In the genomic region with DNA sequence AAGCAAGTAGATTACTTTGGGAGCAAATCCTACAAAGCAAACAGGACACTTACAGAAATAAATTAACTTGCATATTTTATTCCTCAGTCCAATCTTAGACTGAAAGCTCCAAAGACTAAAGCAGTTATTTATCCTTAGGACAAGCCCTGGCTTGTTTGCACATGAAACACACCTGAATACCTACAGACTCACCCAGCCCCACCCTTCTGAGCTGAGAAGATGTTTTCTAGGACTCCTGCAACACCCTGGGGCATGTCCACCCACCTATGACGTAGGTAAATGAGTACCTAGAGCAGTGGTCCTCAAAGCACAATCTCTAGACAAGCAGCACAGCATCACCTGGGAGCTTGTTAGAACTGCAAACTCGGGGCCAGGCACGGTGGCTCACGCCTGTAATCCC, we compare ENCODE assay signal across 22 cellular contexts.
"Had no signal": no experiment of that assay in that cellular context is flagged by ENCODE, and none has a peak within 500 bp of the region (broad histone marks: within the 10 kb centered on the region; RNA-seq: fewer than 3 reads in every experiment).

No MANE protein-coding gene starts in this region.

- H3K36me3 ChIP-seq: esophagus squamous epithelium, prostate gland, right lobe of liver, spleen, tibial nerve, uterus had no signal

- H3K27me3 ChIP-seq: esophagus squamous epithelium, right lobe of liver, spleen, testis, tibial nerve, uterus had no signal

- H3K4me1 Mint-ChIP-seq: central memory CD8-positive, alpha-beta T cell; mesothelial cell of epicardium; naive B cell; nephron had no signal

- H3K27ac Mint-ChIP-seq: mesothelial cell of epicardium; naive B cell; nephron; stimulated activated naive B cell treated with anti-CD40 and anti-IgM and Interleukin-4, amounts not matched to agents 10 μg/mL and 1 μg/mL and 100 μg/mL, for 72 hours; stimulated activated naive CD8-positive, alpha-beta T cell treated with anti-CD3 and anti-CD28 coated beads, Interleukin-15, amount 100 ng/mL, for 72 hours had no signal

- H3K4me3 Mint-ChIP-seq: central memory CD8-positive, alpha-beta T cell; mesothelial cell of epicardium; naive B cell; nephron; stimulated activated naive B cell treated with anti-CD40 and anti-IgM and Interleukin-4, amounts not matched to agents 10 μg/mL and 1 μg/mL and 100 μg/mL, for 72 hours; stimulated activated naive CD8-positive, alpha-beta T cell treated with anti-CD3 and anti-CD28 coated beads, Interleukin-15, amount 100 ng/mL, for 72 hours had no signal

- H3K4me3 ChIP-seq: dorsolateral prefrontal cortex, esophagus squamous epithelium, hepatocyte, prostate gland, right lobe of liver, spleen, testis, tibial nerve, uterus had no signal

- ATAC-seq: left lobe of liver; right lobe of liver; stimulated activated naive B cell treated with anti-CD40 and anti-IgM and Interleukin-4, amounts not matched to agents 10 μg/mL and 1 μg/mL and 100 μg/mL, for 72 hours; stimulated activated naive CD8-positive, alpha-beta T cell treated with anti-CD3 and anti-CD28 coated beads, Interleukin-15, amount 100 ng/mL, for 72 hours had no signal

- H3K27ac ChIP-seq: dorsolateral prefrontal cortex, esophagus squamous epithelium, hepatocyte, parathyroid adenoma, prostate gland, right lobe of liver, spleen, testis, tibial nerve, uterus had no signal

- H3K36me3 Mint-ChIP-seq: mesothelial cell of epicardium; stimulated activated naive B cell treated with anti-CD40 and anti-IgM and Interleukin-4, amounts not matched to agents 10 μg/mL and 1 μg/mL and 100 μg/mL, for 72 hours had no signal

- H3K9me3 Mint-ChIP-seq: central memory CD8-positive, alpha-beta T cell; nephron had no signal

- DNase-seq: cortex of kidney; dorsolateral prefrontal cortex; effector CD8-positive, alpha-beta T cell; esophagus squamous epithelium; foreskin fibroblast; naive B cell; right lobe of liver; spleen; stimulated activated CD4-positive, alpha-beta T cell treated with anti-CD3 and anti-CD28 coated beads, Interleukin-2, amount 100 ng/mL, for 24 hours; stimulated activated CD4-positive, alpha-beta T cell treated with anti-CD3 and anti-CD28 coated beads, Interleukin-4, amount 100 ng/mL, for 4 hours; stimulated activated naive B cell treated with anti-CD40 and anti-IgM and Interleukin-4, amounts not matched to agents 10 μg/mL and 1 μg/mL and 100 μg/mL, for 72 hours; stimulated activated naive CD8-positive, alpha-beta T cell treated with anti-CD3 and anti-CD28 coated beads, Interleukin-15, amount 100 ng/mL, for 72 hours; testis; uterus had no signal

- H3K4me1 ChIP-seq: parathyroid adenoma, prostate gland, right lobe of liver, spleen, testis, tibial nerve, uterus had no signal

- H3K27me3 Mint-ChIP-seq: stimulated activated naive CD8-positive, alpha-beta T cell treated with anti-CD3 and anti-CD28 coated beads, Interleukin-15, amount 100 ng/mL, for 72 hours had no signal
